Comparison of ENCODE assay signal across 9 cellular contexts in the genomic region with DNA sequence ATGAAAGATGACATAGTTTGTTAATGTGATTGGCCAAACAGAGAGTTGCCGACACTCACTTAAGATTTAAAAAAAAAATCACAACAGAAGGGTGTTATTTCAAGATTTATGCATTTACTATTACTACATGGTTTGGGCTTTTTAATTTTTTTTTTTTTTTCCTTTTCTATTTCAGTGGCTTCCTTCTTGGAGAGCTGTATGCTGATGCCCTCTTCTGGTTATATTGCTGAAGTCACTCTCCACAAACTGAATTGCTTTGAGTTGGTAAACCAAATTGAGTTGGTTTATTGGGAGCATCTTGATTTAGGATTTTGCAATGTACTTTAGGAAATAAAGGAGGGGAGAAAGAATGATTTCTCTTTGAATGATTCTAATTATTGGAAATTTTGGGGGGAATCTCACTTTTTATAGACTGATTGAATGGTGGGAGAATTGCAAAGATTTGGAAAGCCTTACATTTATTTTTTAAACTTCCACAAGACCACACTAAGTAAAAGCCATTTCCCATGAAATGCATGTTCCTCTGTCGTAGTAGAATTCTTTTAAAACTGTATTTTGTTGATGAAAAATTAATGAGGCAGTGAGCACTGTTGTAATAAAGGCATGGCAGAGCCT.
DNase-seq lines count a peak whose midpoint lies in the region; ATAC-seq, FAIRE-seq and TF ChIP-seq lines count a peak whose summit lies in the region.
"Had no signal": no experiment of that assay in that cellular context is flagged by ENCODE, and none has a peak within 500 bp of the region (broad histone marks: within the 10 kb centered on the region; RNA-seq: fewer than 3 reads in every experiment).

No MANE protein-coding gene starts in this region.

- no peak overlapping the region for H3K9ac ChIP-seq in GM12878 (ENCODE audit: control insufficient read depth, insufficient read depth, low read length)
- no peak overlapping the region for H3K9ac ChIP-seq in liver (ENCODE audit: low read depth in 1 of 2, low read length in 2 of 2)

- H3K27me3 ChIP-seq in GM12878 (replicated peaks in 1 of 2; ENCODE audit: control insufficient read depth in 2 of 2, insufficient read depth in 2 of 2, low read length in 1 of 2) (no peaks in the 10 kb centered on the region), liver (ENCODE audit: control insufficient read depth in 4 of 4, insufficient read depth in 4 of 4, low read length in 3 of 4) (peaks cover 0 to 2% (median 0%) of the 10 kb centered on the region in 4 donors)

- no peak for TF ChIP-seq POLR2A in GM12878 (IDR thresholded peaks at IDR 0.05; ENCODE audit: low read depth, low read length)

- peak in 2 of 3 experiments; percentile 13 to 23; a peak in 3 of 6 replicates for TF ChIP-seq CTCF in GM12878 (IDR thresholded peaks at IDR 0.05 in 2 of 3, conservative IDR thresholded peaks at IDR 0.05 in 1 of 3; ENCODE audit: control insufficient read depth in 2 of 3, extremely low read depth in 1 of 3, insufficient read depth in 1 of 3, low read depth in 3 of 3, low read length in 3 of 3)
- TF ChIP-seq CTCF in liver (IDR thresholded peaks at IDR 0.05; ENCODE audit: low read depth, low read length, missing input control) = peak; percentile 27

- H3K36me3 ChIP-seq in GM12878 (ENCODE audit: control insufficient read depth in 2 of 2, insufficient read depth in 2 of 2, low read length in 1 of 2) (no peaks in the 10 kb centered on the region), liver (ENCODE audit: control insufficient read depth in 4 of 4, insufficient read depth in 3 of 4, low read depth in 1 of 4, low read length in 3 of 4) (no peaks in the 10 kb centered on the region)

- CTCF ChIA-PET in GM12878 (lab: Yijun Ruan, JAX) = interaction anchor here (1.1 to 5.2 kb wide), 9 partner anchors 9 to 359 kb away, joined by 3 to 40 read pairs (median 4); no protein-coding TSS in a partner anchor

- in situ Hi-C loops in GM12878 (cut with MboI) = loop anchor here (5.0 kb wide), 2 partner anchors 233 to 353 kb away; no protein-coding TSS in a partner anchor

- RAD21 ChIA-PET in GM12878 (lab: Charles Lee; ENCODE audit: unreplicated experiment) = interaction anchor here (0.6 to 1.7 kb wide), 6 partner anchors 10 to 372 kb away, joined by 3 to 4 read pairs (median 3); no protein-coding TSS in a partner anchor

- no peak for TF ChIP-seq EP300 in GM12878 (IDR thresholded peaks at IDR 0.05; ENCODE audit: borderline replicate concordance in 1 of 2, control insufficient read depth in 1 of 2, low read depth in 2 of 2, low read length in 2 of 2)

- BruUV-seq in GM12878 (replicated peaks; lab: Mats Ljungman, UMichigan) = no TSS peak

- H3K79me2 ChIP-seq in GM12878 (ENCODE audit: control insufficient read depth, insufficient read depth, low read length) = no peaks in the 10 kb centered on the region

- H3K4me1 ChIP-seq in GM12878 (ENCODE audit: control insufficient read depth, insufficient read depth, low read length) (no peaks in the 10 kb centered on the region), liver (ENCODE audit: control insufficient read depth in 4 of 4, insufficient read depth in 4 of 4, low read length in 3 of 4) (no peaks in the 10 kb centered on the region)

- H4K20me1 ChIP-seq in GM12878 (ENCODE audit: control insufficient read depth, insufficient read depth) = no peaks in the 10 kb centered on the region

- DNase-seq in Ammon's horn (ENCODE audit: low spot score) (peak; percentile 49), HT1080 (ENCODE audit: low read depth) (peak; percentile 49), GM12878 (ENCODE audit: low read depth, low spot score) (no peak), nucleus accumbens (lab: John Stamatoyannopoulos, UW) (no peak), frontal cortex (ENCODE audit: low spot score in 2 of 2) (no peak)
- no peak for DNase-seq in activated effector memory CD4-positive, alpha-beta T cell treated with Interleukin-2 at 50 U/mL for 16 hours
- DNase-seq: cerebellar nuclear complex had no signal

- POLR2A ChIA-PET in GM12878 (lab: Charles Lee) = interaction anchor here (0.7 kb wide), 1 partner anchor 13 kb away, joined by 5 read pairs; no protein-coding TSS in a partner anchor

- FAIRE-seq in GM12878 (lab: Jason Lieb, UNC) (no peak), frontal cortex (lab: Jason Lieb, UNC) (no peak)

- TF ChIP-seq RAD21 in GM12878 (IDR thresholded peaks at IDR 0.05; ENCODE audit: insufficient read depth, low read depth, low read length) (peak; percentile 37), liver (IDR thresholded peaks at IDR 0.05) (peak; percentile 75 to 77)

- intact Hi-C loops in GM12878 (cut with micrococcal nuclease; ENCODE audit: unreplicated experiment) = loop anchor here (1.0 kb wide), 1 partner anchor 359 kb away; no protein-coding TSS in a partner anchor

- H3K4me3 ChIP-seq in GM12878 (no peak overlapping the region), liver (ENCODE audit: low read depth in 1 of 3, low read length in 3 of 3) (no peak overlapping the region)

- H3K4me2 ChIP-seq in GM12878 (ENCODE audit: control insufficient read depth, insufficient read depth) = no peak overlapping the region

- WGBS in GM12878 (ENCODE audit: insufficient coverage, insufficient replicate concordance, low lambda C conversion rate, missing lambda C conversion rate) = 21% methylated on average over 2 of the region's 2 CpGs
- WGBS in liver = 39% methylated on average over 2 of the region's 2 CpGs

- SMC1A ChIA-PET in GM12878 (lab: Charles Lee; ENCODE audit: uncharacterized antibody, unreplicated experiment) = interaction anchor here (0.7 to 3.8 kb wide), 4 partner anchors 14 to 311 kb away, joined by 3 to 24 read pairs (median 4); no protein-coding TSS in a partner anchor

- H3K9me3 ChIP-seq in GM12878 (replicated peaks; ENCODE audit: control insufficient read depth, insufficient read depth, low read length) (no peaks in the 10 kb centered on the region), liver (ENCODE audit: control insufficient read depth in 4 of 4, low read length in 3 of 4) (no peaks in the 10 kb centered on the region)

- H2AFZ ChIP-seq in GM12878 (ENCODE audit: control insufficient read depth, low read depth, low read length) = no peak overlapping the region

- H3K27ac ChIP-seq in GM12878 (ENCODE audit: control insufficient read depth, insufficient read depth) (no peak overlapping the region), liver (ENCODE audit: low read depth in 1 of 2, low read length in 2 of 2) (no peak overlapping the region)

- ATAC-seq in GM12878 (no peak), GM18909 (IDR thresholded peaks at IDR 0.05; ENCODE audit: poor library complexity, unreplicated experiment) (no peak)

TF ChIP-seq in GM12878, 131 proteins besides CTCF, POLR2A, EP300 and RAD21:
- peak; percentile 17; the same call in 1 of the 2 replicates for TF ChIP-seq SMC3 (IDR thresholded peaks at IDR 0.05; ENCODE audit: borderline replicate concordance, low read length)
- no peak for TF ChIP-seq BCL11A (IDR thresholded peaks at IDR 0.05; ENCODE audit: low read depth, low read length)
- TF ChIP-seq ZNF384 (IDR thresholded peaks at IDR 0.05; ENCODE audit: borderline replicate concordance, low read depth, low read length) = no peak
- no peak for TF ChIP-seq TCF7 (IDR thresholded peaks at IDR 0.05; ENCODE audit: borderline replicate concordance)
- no peak for TF ChIP-seq SIN3A (IDR thresholded peaks at IDR 0.05; ENCODE audit: low read depth, low read length)

TF ChIP-seq in liver, 16 proteins besides CTCF, POLR2A, EP300 and RAD21:
- TF ChIP-seq FOXA2 (IDR thresholded peaks at IDR 0.05) (no peak), HNF4G (IDR thresholded peaks at IDR 0.05) (no peak), SP1 (IDR thresholded peaks at IDR 0.05) (no peak), RXRA (IDR thresholded peaks at IDR 0.05) (no peak), FOXA1 (IDR thresholded peaks at IDR 0.05) (no peak), TAF1 (conservative IDR thresholded peaks at IDR 0.05) (no peak), YY1 (IDR thresholded peaks at IDR 0.05) (no peak)
- TF ChIP-seq, protein P1, sequence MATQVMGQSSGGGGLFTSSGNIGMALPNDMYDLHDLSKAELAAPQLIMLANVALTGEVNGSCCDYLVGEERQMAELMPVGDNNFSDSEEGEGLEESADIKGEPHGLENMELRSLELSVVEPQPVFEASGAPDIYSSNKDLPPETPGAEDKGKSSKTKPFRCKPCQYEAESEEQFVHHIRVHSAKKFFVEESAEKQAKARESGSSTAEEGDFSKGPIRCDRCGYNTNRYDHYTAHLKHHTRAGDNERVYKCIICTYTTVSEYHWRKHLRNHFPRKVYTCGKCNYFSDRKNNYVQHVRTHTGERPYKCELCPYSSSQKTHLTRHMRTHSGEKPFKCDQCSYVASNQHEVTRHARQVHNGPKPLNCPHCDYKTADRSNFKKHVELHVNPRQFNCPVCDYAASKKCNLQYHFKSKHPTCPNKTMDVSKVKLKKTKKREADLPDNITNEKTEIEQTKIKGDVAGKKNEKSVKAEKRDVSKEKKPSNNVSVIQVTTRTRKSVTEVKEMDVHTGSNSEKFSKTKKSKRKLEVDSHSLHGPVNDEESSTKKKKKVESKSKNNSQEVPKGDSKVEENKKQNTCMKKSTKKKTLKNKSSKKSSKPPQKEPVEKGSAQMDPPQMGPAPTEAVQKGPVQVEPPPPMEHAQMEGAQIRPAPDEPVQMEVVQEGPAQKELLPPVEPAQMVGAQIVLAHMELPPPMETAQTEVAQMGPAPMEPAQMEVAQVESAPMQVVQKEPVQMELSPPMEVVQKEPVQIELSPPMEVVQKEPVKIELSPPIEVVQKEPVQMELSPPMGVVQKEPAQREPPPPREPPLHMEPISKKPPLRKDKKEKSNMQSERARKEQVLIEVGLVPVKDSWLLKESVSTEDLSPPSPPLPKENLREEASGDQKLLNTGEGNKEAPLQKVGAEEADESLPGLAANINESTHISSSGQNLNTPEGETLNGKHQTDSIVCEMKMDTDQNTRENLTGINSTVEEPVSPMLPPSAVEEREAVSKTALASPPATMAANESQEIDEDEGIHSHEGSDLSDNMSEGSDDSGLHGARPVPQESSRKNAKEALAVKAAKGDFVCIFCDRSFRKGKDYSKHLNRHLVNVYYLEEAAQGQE (IDR thresholded peaks at IDR 0.05) = no peak
- TF ChIP-seq, protein P2, sequence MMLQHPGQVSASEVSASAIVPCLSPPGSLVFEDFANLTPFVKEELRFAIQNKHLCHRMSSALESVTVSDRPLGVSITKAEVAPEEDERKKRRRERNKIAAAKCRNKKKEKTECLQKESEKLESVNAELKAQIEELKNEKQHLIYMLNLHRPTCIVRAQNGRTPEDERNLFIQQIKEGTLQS (IDR thresholded peaks at IDR 0.05) = no peak

Comparison
In these comparisons a context has a peak if more than half of its experiments do, and no peak if none do; other contexts are left out.
1. DNase-seq: peak in Ammon's horn (single experiment) and HT1080 (single experiment); none in GM12878 (single experiment), nucleus accumbens (0 of 56), frontal cortex (0 of 2) and activated effector memory CD4-positive, alpha-beta T cell treated with Interleukin-2 at 50 U/mL for 16 hours (single experiment).